ENCODE assay signal across 23 cellular contexts in genomic region chr16:11538880-11539279, GRCh38.
"Had no signal": no experiment of that assay in that cellular context is flagged by ENCODE, and none has a peak within 500 bp of the region (broad histone marks: within the 10 kb centered on the region; RNA-seq: fewer than 3 reads in every experiment).

No MANE protein-coding gene starts in this region.

- H3K36me3 ChIP-seq: ascending aorta, Peyer's patch, SJCRH30 had no signal

- H3K27ac Mint-ChIP-seq: activated CD4-positive, alpha-beta T cell treated with anti-CD3 and anti-CD28 coated beads for 36 hours; activated naive CD8-positive, alpha-beta T cell treated with anti-CD3 and anti-CD28 coated beads, Interleukin-2, amount 50 U/mL, for 24 hours; activated T-cell treated with anti-CD3 and anti-CD28 coated beads, Interleukin-2, amount 50 U/mL, for 72 hours; activated T-helper 2 cell treated with anti-CD3 and anti-CD28 coated beads, Interferon-gamma antibody, Interleukin-2, Interleukin-4, amounts not matched to agents 10 μg/mL and 5 μg/mL and 100 μg/mL, durations not matched to agents 14 hours and 24 hours and 36 hours had no signal

- H3K27me3 ChIP-seq: ascending aorta, Peyer's patch, SJCRH30 had no signal

- H3K36me3 Mint-ChIP-seq: activated naive CD4-positive, alpha-beta T cell treated with anti-CD3 and anti-CD28 coated beads, Interleukin-2, amount 50 U/mL, for 72 hours; brain had no signal

- H3K9ac ChIP-seq: SK-N-SH had no signal

- H3K9me2 ChIP-seq: SK-N-SH had no signal

- H3K27ac ChIP-seq: ascending aorta, Peyer's patch, RWPE1, SJCRH30, VCaP had no signal

- DNase-seq: activated CD4-positive, alpha-beta T cell treated with anti-CD3 and anti-CD28 coated beads for 36 hours; activated CD8-positive, alpha-beta memory T cell treated with anti-CD3 and anti-CD28 coated beads, Interleukin-2, amount 50 U/mL, for 4 hours; activated CD8-positive, alpha-beta T cell treated with anti-CD3 and anti-CD28 coated beads for 36 hours; activated T-cell treated with anti-CD3 and anti-CD28 coated beads, Interleukin-2, amount 50 U/mL, for 72 hours; amniotic stem cell; NCI-H1105 treated with DMSO at 0.1 percent for 48 hours; NCI-H1436 treated with DMSO at 0.1 percent for 48 hours; NCI-H187; NCI-H2081; NCI-H446; NCI-H524; Peyer's patch; Right ventricle myocardium superior; SJCRH30; SK-N-SH; T-helper 1 cell had no signal

- H3K4me3 ChIP-seq: ascending aorta, Peyer's patch, SJCRH30 had no signal

- H3K4me1 ChIP-seq: ascending aorta, Peyer's patch, SJCRH30 had no signal

- H3K9me3 Mint-ChIP-seq: activated CD8-positive, alpha-beta T cell treated with anti-CD3 and anti-CD28 coated beads for 36 hours; activated naive CD4-positive, alpha-beta T cell treated with anti-CD3 and anti-CD28 coated beads, Interleukin-2, amount 50 U/mL, for 72 hours; activated naive CD8-positive, alpha-beta T cell treated with anti-CD3 and anti-CD28 coated beads, Interleukin-2, amount 50 U/mL, for 24 hours; activated T-cell treated with anti-CD3 and anti-CD28 coated beads, Interleukin-2, amount 50 U/mL, for 72 hours; activated T-helper 2 cell treated with anti-CD3 and anti-CD28 coated beads, Interferon-gamma antibody, Interleukin-2, Interleukin-4, amounts not matched to agents 10 μg/mL and 5 μg/mL and 100 μg/mL, durations not matched to agents 14 hours and 24 hours and 36 hours had no signal

- H3K27me3 Mint-ChIP-seq: activated CD4-positive, alpha-beta T cell treated with anti-CD3 and anti-CD28 coated beads for 36 hours; activated CD8-positive, alpha-beta T cell treated with anti-CD3 and anti-CD28 coated beads for 36 hours; activated naive CD8-positive, alpha-beta T cell treated with anti-CD3 and anti-CD28 coated beads, Interleukin-2, amount 50 U/mL, for 24 hours; brain had no signal

- H3K4me2 ChIP-seq: SK-N-SH had no signal

- ATAC-seq: activated CD4-positive, alpha-beta T cell treated with anti-CD3 and anti-CD28 coated beads for 36 hours; activated CD8-positive, alpha-beta T cell treated with anti-CD3 and anti-CD28 coated beads for 36 hours; activated naive CD4-positive, alpha-beta T cell treated with anti-CD3 and anti-CD28 coated beads, Interleukin-2, amount 50 U/mL, for 72 hours; activated naive CD8-positive, alpha-beta T cell treated with anti-CD3 and anti-CD28 coated beads, Interleukin-2, amount 50 U/mL, for 24 hours; activated T-cell treated with anti-CD3 and anti-CD28 coated beads, Interleukin-2, amount 50 U/mL, for 72 hours had no signal

- H3K4me3 Mint-ChIP-seq: activated CD4-positive, alpha-beta T cell treated with anti-CD3 and anti-CD28 coated beads for 36 hours; activated CD8-positive, alpha-beta T cell treated with anti-CD3 and anti-CD28 coated beads for 36 hours; activated naive CD8-positive, alpha-beta T cell treated with anti-CD3 and anti-CD28 coated beads, Interleukin-2, amount 50 U/mL, for 24 hours; activated T-cell treated with anti-CD3 and anti-CD28 coated beads, Interleukin-2, amount 50 U/mL, for 72 hours; brain had no signal

- H3K9me3 ChIP-seq: ascending aorta, Peyer's patch, SJCRH30, SK-N-SH had no signal
